In the genomic region with DNA sequence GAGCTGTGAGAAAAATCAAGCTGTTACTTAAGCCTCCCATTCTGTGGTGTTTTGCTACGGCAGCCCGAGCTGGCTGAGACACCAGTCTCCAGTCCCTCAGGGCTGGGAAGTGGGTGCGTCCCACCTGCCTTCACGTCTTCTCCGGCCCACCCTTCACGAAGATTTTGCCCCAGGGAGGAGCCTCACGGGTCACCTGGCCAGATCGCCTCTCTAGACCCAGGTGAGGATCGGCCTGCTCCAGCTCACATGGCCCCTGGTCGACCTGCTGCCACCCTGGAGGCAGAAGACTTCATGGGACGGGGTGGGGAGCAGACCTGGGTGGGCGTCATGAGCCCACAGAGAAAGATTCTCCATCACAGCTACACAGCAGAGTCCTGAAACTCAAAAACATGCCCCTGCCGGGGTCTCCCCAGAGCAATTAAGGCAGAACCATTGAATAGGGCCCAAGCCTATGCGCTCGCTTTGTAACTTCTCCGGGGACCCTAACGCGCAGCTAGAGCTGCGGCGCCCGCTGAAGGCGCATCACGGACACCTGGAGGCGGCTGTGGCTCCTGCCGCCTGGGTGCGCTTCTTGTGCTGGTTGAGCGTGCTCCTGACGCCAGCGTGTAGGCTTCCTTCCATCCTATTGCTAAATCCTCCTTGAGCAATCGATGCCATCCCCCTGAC, we compare ENCODE assay signal across 20 cellular contexts.
DNase-seq lines count a peak whose midpoint lies in the region; FAIRE-seq and TF ChIP-seq lines count a peak whose summit lies in the region.
"Had no signal": no experiment of that assay in that cellular context is flagged by ENCODE, and none has a peak within 500 bp of the region (broad histone marks: within the 10 kb centered on the region; RNA-seq: fewer than 3 reads in every experiment).

No MANE protein-coding gene starts in this region.

- H4K8ac ChIP-seq in mesenchymal stem cell (ENCODE audit: low read length), result no peak overlapping the region

- H3K4me1 Mint-ChIP-seq in chondrocyte (ENCODE audit: low read depth), result no peaks in the 10 kb centered on the region

- H3K27ac ChIP-seq in mesenchymal stem cell (ENCODE audit: low read length, poor library complexity, severe bottlenecking) (no peak overlapping the region), kidney (ENCODE audit: low read depth in 2 of 2, low read length in 2 of 2) (no peak overlapping the region)

- H3K4ac ChIP-seq in mesenchymal stem cell (ENCODE audit: low read depth in 1 of 2, low read length in 2 of 2), result no peak overlapping the region

- H3K14ac ChIP-seq in mesenchymal stem cell (ENCODE audit: low read length in 2 of 2), result no peak overlapping the region

- H2BK5ac ChIP-seq in mesenchymal stem cell (ENCODE audit: low read depth, low read length, poor library complexity, severe bottlenecking), result no peak overlapping the region

- no peak overlapping the region for H2BK120ac ChIP-seq in mesenchymal stem cell (ENCODE audit: low read depth, low read length)

- H3K9me3 ChIP-seq in mesenchymal stem cell (ENCODE audit: control insufficient read depth, low read length) (no peaks in the 10 kb centered on the region), kidney (ENCODE audit: control insufficient read depth in 1 of 2, low read length in 2 of 2) (no peaks in the 10 kb centered on the region)

- TF ChIP-seq CTCF in chondrocyte (IDR thresholded peaks at IDR 0.05) (no peak), kidney (IDR thresholded peaks at IDR 0.05; ENCODE audit: borderline replicate concordance, extremely low read depth, insufficient read depth) (no peak)

- no peak overlapping the region for H4K91ac ChIP-seq in mesenchymal stem cell (ENCODE audit: low read length)

- H2AFZ ChIP-seq in mesenchymal stem cell (ENCODE audit: low read depth, low read length), result no peak overlapping the region

- WGBS in mesenchymal stem cell, result 92% methylated on average over 30 of the region's 30 CpGs

- no peaks in the 10 kb centered on the region for H3K79me1 ChIP-seq in mesenchymal stem cell (replicated peaks; ENCODE audit: low read length, poor library complexity, severe bottlenecking)

- no peaks in the 10 kb centered on the region for H3K36me3 Mint-ChIP-seq in chondrocyte (ENCODE audit: low read depth)

- no peak for FAIRE-seq in kidney (lab: Jason Lieb, UNC)
- FAIRE-seq: A204.1 had no signal

- no peak overlapping the region for H3K27ac Mint-ChIP-seq in chondrocyte (ENCODE audit: unreplicated experiment)

- H3K4me1 ChIP-seq in mesenchymal stem cell (ENCODE audit: control insufficient read depth, insufficient read depth, low read depth, low read length), result no peaks in the 10 kb centered on the region
- no peaks in the 10 kb centered on the region for H3K4me1 ChIP-seq in kidney (ENCODE audit: control insufficient read depth in 1 of 2, insufficient read depth in 1 of 2, low read depth in 1 of 2, low read length in 2 of 2)

- no peak overlapping the region for H3K4me3 ChIP-seq in mesenchymal stem cell (ENCODE audit: insufficient read depth in 1 of 2, low read depth in 1 of 2, low read length in 2 of 2)
- no peak overlapping the region for H3K4me3 ChIP-seq in kidney (ENCODE audit: low read length in 2 of 2)

- H3K27me3 Mint-ChIP-seq in chondrocyte (ENCODE audit: low read depth), result peaks cover 10% of the 10 kb centered on the region

- no peak overlapping the region for H2BK12ac ChIP-seq in mesenchymal stem cell (ENCODE audit: low read length in 2 of 2)

- no peak overlapping the region for H3K23ac ChIP-seq in mesenchymal stem cell (ENCODE audit: low read length in 2 of 2)

- no peak overlapping the region for H3K4me2 ChIP-seq in mesenchymal stem cell (ENCODE audit: low read length, poor library complexity, severe bottlenecking)

- intact Hi-C loops in kidney (cut with DNase I), result no loop called here

- H3K9ac ChIP-seq in mesenchymal stem cell (ENCODE audit: low read length) (no peak overlapping the region), kidney (ENCODE audit: low read length in 2 of 2) (no peak overlapping the region)

- H3K36me3 ChIP-seq in mesenchymal stem cell (ENCODE audit: control insufficient read depth in 1 of 2, insufficient read depth in 2 of 2, low read depth in 1 of 2, low read length in 2 of 2), result no peaks in the 10 kb centered on the region
- H3K36me3 ChIP-seq in kidney (ENCODE audit: control insufficient read depth in 1 of 2, insufficient read depth in 2 of 2, low read length in 2 of 2), result no peaks in the 10 kb centered on the region

- H3K4me3 Mint-ChIP-seq in chondrocyte (ENCODE audit: unreplicated experiment), result no peak overlapping the region

- no peak overlapping the region for H3K18ac ChIP-seq in mesenchymal stem cell (ENCODE audit: low read depth in 1 of 2, low read length in 2 of 2)

- no peak overlapping the region for H2AK5ac ChIP-seq in mesenchymal stem cell (ENCODE audit: low read length, severe bottlenecking)

- DNase-seq in activated CD8-positive, alpha-beta memory T cell treated with anti-CD3 and anti-CD28 coated beads for 24 hours, result peak; percentile 13
- DNase-seq in activated CD8-positive, alpha-beta memory T cell treated with anti-CD3 and anti-CD28 coated beads, Interleukin-2, amount 50 U/mL, for 4 hours, result no peak
- DNase-seq in chondrocyte (ENCODE audit: low spot score) (peak; percentile 75), mesenchymal stem cell (no peak), ureter (ENCODE audit: low spot score) (peak; percentile 39), kidney (no peak), COLO668 (lab: John Stamatoyannopoulos, UW; ENCODE audit: unreplicated experiment) (no peak), NCI-H345 treated with DMSO at 0.1 percent for 48 hours (lab: John Stamatoyannopoulos, UW; ENCODE audit: unreplicated experiment) (no peak)
- DNase-seq: C1 segment of cervical spinal cord; DMS153; EL; HCEC 1CT; KBM-7; NCI-H1048; NCI-H146; NCI-H2227 treated with DMSO at 0.1 percent for 48 hours; NK-92 treated with Interleukin-12 subunit alpha and Interleukin-12 subunit beta, amount 100 ng/mL, for 24 hours; OCI-M1; RPMI8226 had no signal

- peak overlapping the region; percentile 12 for H2BK15ac ChIP-seq in mesenchymal stem cell (ENCODE audit: low read depth, poor library complexity, severe bottlenecking)

- H3K9me3 Mint-ChIP-seq in chondrocyte (ENCODE audit: low read depth), result no peaks in the 10 kb centered on the region

- H3K27me3 ChIP-seq in mesenchymal stem cell (ENCODE audit: control insufficient read depth in 1 of 2, insufficient read depth in 1 of 2, low read length in 2 of 2), result peaks cover 0 to 9% of the 10 kb centered on the region in 2 experiments

Comparison
In these comparisons a context has a peak if more than half of its experiments do, and no peak if none do; other contexts are left out.
1. DNase-seq: peak in activated CD8-positive, alpha-beta memory T cell treated with anti-CD3 and anti-CD28 coated beads for 24 hours (single experiment), chondrocyte (single experiment) and ureter (single experiment); none in activated CD8-positive, alpha-beta memory T cell treated with anti-CD3 and anti-CD28 coated beads, Interleukin-2, amount 50 U/mL, for 4 hours (single experiment), mesenchymal stem cell (single experiment), kidney (single experiment), COLO668 (single experiment) and NCI-H345 treated with DMSO at 0.1 percent for 48 hours (single experiment).